ENCODE assay signal across 26 cellular contexts in the genomic region with DNA sequence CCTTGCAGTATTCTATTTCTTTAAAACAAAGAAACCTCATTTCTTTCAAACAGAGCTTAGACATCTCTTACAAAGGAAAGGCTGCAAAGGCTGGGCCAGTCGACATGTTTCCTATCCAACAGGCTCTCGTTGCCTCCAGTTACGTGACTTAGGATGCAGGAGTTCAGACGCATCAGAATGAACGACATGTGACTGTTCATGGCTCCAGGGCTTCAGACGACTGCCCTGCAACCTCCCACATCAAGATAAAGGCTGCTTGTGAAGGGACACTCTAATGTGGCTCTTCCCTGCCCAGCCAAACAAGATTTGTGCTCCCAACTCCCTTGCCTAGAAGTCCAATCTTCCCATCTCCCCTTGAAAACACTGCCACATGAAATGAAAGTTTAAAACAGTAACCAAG.
"Had no signal": no experiment of that assay in that cellular context is flagged by ENCODE, and none has a peak within 500 bp of the region (broad histone marks: within the 10 kb centered on the region; RNA-seq: fewer than 3 reads in every experiment).

No MANE protein-coding gene starts in this region.

- H3K27ac ChIP-seq: adrenal gland, epithelial cell of prostate, heart right ventricle, right lobe of liver had no signal

- ATAC-seq: activated T-helper 17 cell treated with anti-CD3 and anti-CD28 coated beads, Interleukin-2, amount 50 U/mL, for 72 hours; heart right ventricle; left lobe of liver; right lobe of liver; T-cell had no signal

- H3K4me3 Mint-ChIP-seq: activated naive CD8-positive, alpha-beta T cell; activated T-cell treated with anti-CD3 and anti-CD28 coated beads, Interleukin-2, amount 50 U/mL, for 24 hours; activated T-helper 17 cell treated with anti-CD3 and anti-CD28 coated beads, Interleukin-2, amount 50 U/mL, for 72 hours; nephron progenitor cell; T-cell; T-helper 2 cell treated with Interferon-gamma antibody and Interleukin-4, amounts not matched to agents 5 μg/mL and 100 μg/mL, for 36 hours had no signal

- DNase-seq: activated CD4-positive, alpha-beta T cell treated with anti-CD3 and anti-CD28 coated beads for 1 hour; activated CD4-positive, alpha-beta T cell treated with anti-CD3 and anti-CD28 coated beads, Interleukin-2, amount 50 U/mL, for 1 hour; activated CD8-positive, alpha-beta memory T cell treated with anti-CD3 and anti-CD28 coated beads for 24 hours; activated CD8-positive, alpha-beta memory T cell treated with anti-CD3 and anti-CD28 coated beads, Interleukin-2, amount 50 U/mL, for 4 hours; activated naive CD4-positive, alpha-beta T cell; activated T-cell treated with anti-CD3 and anti-CD28 coated beads, Interleukin-2, amount 50 U/mL, for 24 hours; adrenal gland; cerebellar nuclear complex; heart right ventricle; nephron progenitor cell; occipital lobe; right lobe of liver; stimulated activated CD4-positive, alpha-beta T cell treated with anti-CD3 and anti-CD28 coated beads, Interleukin-15, amount 100 ng/mL, for 24 hours; stimulated activated CD4-positive, alpha-beta T cell treated with anti-CD3 and anti-CD28 coated beads, Interleukin-2, amount 100 ng/mL, for 48 hours; stimulated activated CD8-positive, alpha-beta memory T cell treated with anti-CD3 and anti-CD28 coated beads, Interleukin-4, amount 100 ng/mL, for 48 hours; stimulated activated naive CD4-positive, alpha-beta T cell treated with Interleukin-2 at 50 U/mL for 16 hours; T-cell had no signal

- H3K4me1 ChIP-seq: right lobe of liver had no signal

- FAIRE-seq: TTC549 had no signal

- H3K4me3 ChIP-seq: adrenal gland, breast epithelium, coronary artery, heart right ventricle, right lobe of liver, skin epidermis had no signal

- H3K27me3 Mint-ChIP-seq: activated naive CD8-positive, alpha-beta T cell; activated T-cell treated with anti-CD3 and anti-CD28 coated beads, Interleukin-2, amount 50 U/mL, for 24 hours; activated T-helper 17 cell treated with anti-CD3 and anti-CD28 coated beads, Interleukin-2, amount 50 U/mL, for 72 hours; T-cell had no signal

- H3K27ac Mint-ChIP-seq: activated naive CD8-positive, alpha-beta T cell; activated T-cell treated with anti-CD3 and anti-CD28 coated beads, Interleukin-2, amount 50 U/mL, for 24 hours; activated T-helper 17 cell treated with anti-CD3 and anti-CD28 coated beads, Interleukin-2, amount 50 U/mL, for 72 hours; nephron progenitor cell; T-cell; T-helper 2 cell treated with Interferon-gamma antibody and Interleukin-4, amounts not matched to agents 5 μg/mL and 100 μg/mL, for 36 hours had no signal

- H3K27me3 ChIP-seq: adrenal gland, breast epithelium, heart right ventricle, right lobe of liver had no signal

- H3K36me3 ChIP-seq: adrenal gland, breast epithelium, heart right ventricle, right lobe of liver had no signal

- H3K9me3 Mint-ChIP-seq: activated T-helper 17 cell treated with anti-CD3 and anti-CD28 coated beads, Interleukin-2, amount 50 U/mL, for 72 hours had no signal

- H3K9me3 ChIP-seq: adrenal gland, breast epithelium, right lobe of liver had no signal
